In genomic region chr1:64986903-64987871, GRCh38 we compare ENCODE assay signal across 1 cellular context.
TF ChIP-seq lines count a peak whose summit lies in the region.

No MANE protein-coding gene starts in this region.

TF ChIP-seq in HepG2, 621 proteins besides CTCF, POLR2A, EP300 and RAD21 (continued from another document and continues in another):
- TF ChIP-seq, protein P1, sequence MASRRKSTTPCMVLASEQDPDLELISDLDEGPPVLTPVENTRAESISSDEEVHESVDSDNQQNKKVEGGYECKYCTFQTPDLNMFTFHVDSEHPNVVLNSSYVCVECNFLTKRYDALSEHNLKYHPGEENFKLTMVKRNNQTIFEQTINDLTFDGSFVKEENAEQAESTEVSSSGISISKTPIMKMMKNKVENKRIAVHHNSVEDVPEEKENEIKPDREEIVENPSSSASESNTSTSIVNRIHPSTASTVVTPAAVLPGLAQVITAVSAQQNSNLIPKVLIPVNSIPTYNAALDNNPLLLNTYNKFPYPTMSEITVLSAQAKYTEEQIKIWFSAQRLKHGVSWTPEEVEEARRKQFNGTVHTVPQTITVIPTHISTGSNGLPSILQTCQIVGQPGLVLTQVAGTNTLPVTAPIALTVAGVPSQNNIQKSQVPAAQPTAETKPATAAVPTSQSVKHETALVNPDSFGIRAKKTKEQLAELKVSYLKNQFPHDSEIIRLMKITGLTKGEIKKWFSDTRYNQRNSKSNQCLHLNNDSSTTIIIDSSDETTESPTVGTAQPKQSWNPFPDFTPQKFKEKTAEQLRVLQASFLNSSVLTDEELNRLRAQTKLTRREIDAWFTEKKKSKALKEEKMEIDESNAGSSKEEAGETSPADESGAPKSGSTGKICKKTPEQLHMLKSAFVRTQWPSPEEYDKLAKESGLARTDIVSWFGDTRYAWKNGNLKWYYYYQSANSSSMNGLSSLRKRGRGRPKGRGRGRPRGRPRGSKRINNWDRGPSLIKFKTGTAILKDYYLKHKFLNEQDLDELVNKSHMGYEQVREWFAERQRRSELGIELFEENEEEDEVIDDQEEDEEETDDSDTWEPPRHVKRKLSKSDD (CRISPR knock-in tag; IDR thresholded peaks at IDR 0.05; ENCODE audit: low read depth), result no peak
- TF ChIP-seq ARID5B (CRISPR knock-in tag; IDR thresholded peaks at IDR 0.05) (peak; percentile 97), BRD4 (CRISPR knock-in tag; IDR thresholded peaks at IDR 0.05) (no peak), NR1H2 (CRISPR knock-in tag; IDR thresholded peaks at IDR 0.05; ENCODE audit: borderline replicate concordance, low read depth) (no peak), ZNF280D (CRISPR knock-in tag; IDR thresholded peaks at IDR 0.05) (no peak), ZNF678 (CRISPR knock-in tag; IDR thresholded peaks at IDR 0.05) (no peak), ZNF225 (CRISPR knock-in tag; IDR thresholded peaks at IDR 0.05) (no peak), ZNF124 (CRISPR knock-in tag; IDR thresholded peaks at IDR 0.05) (peak; percentile 21; the same call in 1 of the 2 replicates), ETS1 (CRISPR knock-in tag; IDR thresholded peaks at IDR 0.05) (no peak), PITX1 (CRISPR knock-in tag; IDR thresholded peaks at IDR 0.05) (peak; percentile 59; the same call in 1 of the 2 replicates), THYN1 (CRISPR knock-in tag; IDR thresholded peaks at IDR 0.05; ENCODE audit: borderline replicate concordance, low read depth) (no peak), REST (IDR thresholded peaks at IDR 0.05; ENCODE audit: borderline replicate concordance in 1 of 2, low read depth in 1 of 2, low read length in 2 of 2) (0 out of 4 replicates have a peak, but pooled peaks of 1 of the 2 experiments have one; percentile 8), ZNF557 (CRISPR knock-in tag; IDR thresholded peaks at IDR 0.05) (no peak), MTF1 (CRISPR knock-in tag; IDR thresholded peaks at IDR 0.05) (no peak), ZNF446 (CRISPR knock-in tag; IDR thresholded peaks at IDR 0.05) (no peak), TCF7L2 (IDR thresholded peaks at IDR 0.05; ENCODE audit: low read depth, low read length) (peak; percentile 57), ETV5 (CRISPR knock-in tag; IDR thresholded peaks at IDR 0.05; ENCODE audit: borderline replicate concordance) (peak; percentile 50; the same call in 1 of the 2 replicates), AKNA (CRISPR knock-in tag; IDR thresholded peaks at IDR 0.05; ENCODE audit: borderline replicate concordance) (no peak), JUND (CRISPR knock-in tag; IDR thresholded peaks at IDR 0.05) (peak; percentile 67; the same call in 1 of the 2 replicates), SATB2 (CRISPR knock-in tag; IDR thresholded peaks at IDR 0.05) (no peak), ZNF33A (CRISPR knock-in tag; IDR thresholded peaks at IDR 0.05; ENCODE audit: borderline replicate concordance) (no peak), HOMEZ (CRISPR knock-in tag; IDR thresholded peaks at IDR 0.05; ENCODE audit: low read depth) (peak; percentile 59; the same call in 1 of the 2 replicates), ZNF710 (CRISPR knock-in tag; IDR thresholded peaks at IDR 0.05; ENCODE audit: borderline replicate concordance) (peak; percentile 83; the same call in 1 of the 2 replicates), SMARCE1 (IDR thresholded peaks at IDR 0.05; ENCODE audit: borderline replicate concordance) (no peak), TCF7 (IDR thresholded peaks at IDR 0.05; ENCODE audit: low read depth) (peak; percentile 93), ZNF563 (CRISPR knock-in tag; IDR thresholded peaks at IDR 0.05) (no peak)
- TF ChIP-seq, protein P2, sequence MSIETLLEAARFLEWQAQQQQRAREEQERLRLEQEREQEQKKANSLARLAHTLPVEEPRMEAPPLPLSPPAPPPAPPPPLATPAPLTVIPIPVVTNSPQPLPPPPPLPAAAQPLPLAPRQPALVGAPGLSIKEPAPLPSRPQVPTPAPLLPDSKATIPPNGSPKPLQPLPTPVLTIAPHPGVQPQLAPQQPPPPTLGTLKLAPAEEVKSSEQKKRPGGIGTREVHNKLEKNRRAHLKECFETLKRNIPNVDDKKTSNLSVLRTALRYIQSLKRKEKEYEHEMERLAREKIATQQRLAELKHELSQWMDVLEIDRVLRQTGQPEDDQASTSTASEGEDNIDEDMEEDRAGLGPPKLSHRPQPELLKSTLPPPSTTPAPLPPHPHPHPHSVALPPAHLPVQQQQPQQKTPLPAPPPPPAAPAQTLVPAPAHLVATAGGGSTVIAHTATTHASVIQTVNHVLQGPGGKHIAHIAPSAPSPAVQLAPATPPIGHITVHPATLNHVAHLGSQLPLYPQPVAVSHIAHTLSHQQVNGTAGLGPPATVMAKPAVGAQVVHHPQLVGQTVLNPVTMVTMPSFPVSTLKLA (IDR thresholded peaks at IDR 0.05), result peak; percentile 51
